Comparison of ENCODE assay signal across 9 cellular contexts in genomic region chr1:22831729-22832413, GRCh38.
DNase-seq lines count a peak whose midpoint lies in the region; ATAC-seq and TF ChIP-seq lines count a peak whose summit lies in the region.
"Had no signal": no experiment of that assay in that cellular context is flagged by ENCODE, and none has a peak within 500 bp of the region (broad histone marks: within the 10 kb centered on the region; RNA-seq: fewer than 3 reads in every experiment).

No MANE protein-coding gene starts in this region.

- peak; percentile 87 for DNase-seq in CD1c-positive myeloid dendritic cell (ENCODE audit: extremely low spot score)
- peak; percentile 78 for DNase-seq in LoVo (ENCODE audit: low spot score)
- DNase-seq in mammary epithelial cell: peak; percentile 98
- DNase-seq in myocyte (ENCODE audit: low read depth): peak; percentile 88
- no peak for DNase-seq in mesenteric fat pad (ENCODE audit: low spot score)
- DNase-seq in hippocampal formation (lab: John Stamatoyannopoulos, UW): no peak
- DNase-seq in chondrocyte (ENCODE audit: low spot score): no peak
- DNase-seq: effector CD4-positive, alpha-beta T cell had no signal

- no peaks in the 10 kb centered on the region for H3K9me3 Mint-ChIP-seq in chondrocyte (ENCODE audit: low read depth)

- ATAC-seq in HG02852 (IDR thresholded peaks at IDR 0.05; ENCODE audit: unreplicated experiment): no peak

- CTCF ChIA-PET in mammary epithelial cell (lab: Charles Lee; ENCODE audit: low non-redundant PET): interaction anchor here (0.5 to 1.4 kb wide), 2 partner anchors 30 to 379 kb away, joined by 4 to 6 read pairs; no protein-coding TSS in a partner anchor

- peak overlapping the region; percentile 81 for H3K27ac ChIP-seq in mammary epithelial cell (ENCODE audit: insufficient read depth, low read depth, low read length)

- H4K20me1 ChIP-seq in mammary epithelial cell (ENCODE audit: insufficient read depth, low read length): no peaks in the 10 kb centered on the region

- peak overlapping the region; percentile 63 for H2AFZ ChIP-seq in mammary epithelial cell (ENCODE audit: low read depth, low read length)

- H3K4me3 Mint-ChIP-seq in chondrocyte (ENCODE audit: unreplicated experiment): no peak overlapping the region

- no peaks in the 10 kb centered on the region for H3K27me3 Mint-ChIP-seq in chondrocyte (ENCODE audit: low read depth)

- peak overlapping the region; percentile 56 for H3K9ac ChIP-seq in mammary epithelial cell (ENCODE audit: insufficient read depth, low read length)

- no peak overlapping the region for H3K27ac Mint-ChIP-seq in chondrocyte (ENCODE audit: unreplicated experiment)

- no peaks in the 10 kb centered on the region for H3K27me3 ChIP-seq in mammary epithelial cell (ENCODE audit: insufficient read depth, low read length)

- WGBS in mammary epithelial cell (ENCODE audit: low coverage, missing lambda C conversion rate): 5% methylated on average over 6 of the region's 6 CpGs

- TF ChIP-seq CTCF in mammary epithelial cell (conservative IDR thresholded peaks at IDR 0.05 in 1 of 2, IDR thresholded peaks at IDR 0.05 in 1 of 2; ENCODE audit: extremely low read depth in 1 of 2, insufficient read depth in 1 of 2, low read depth in 1 of 2, low read length in 2 of 2) (no peak), chondrocyte (IDR thresholded peaks at IDR 0.05) (no peak)

- peaks cover 50% of the 10 kb centered on the region for H3K4me1 Mint-ChIP-seq in chondrocyte (ENCODE audit: low read depth)

- H3K4me2 ChIP-seq in mammary epithelial cell (ENCODE audit: insufficient read depth, low read depth, low read length): peak overlapping the region; percentile 65

- H3K9me3 ChIP-seq in mammary epithelial cell (replicated peaks; ENCODE audit: insufficient read depth, low read length): no peaks in the 10 kb centered on the region

- dilution Hi-C loops in mammary epithelial cell (cut with HindIII; ENCODE audit: low sequenced_read_pairs): no loop called here

- H3K36me3 Mint-ChIP-seq in chondrocyte (ENCODE audit: low read depth): peaks cover 1% of the 10 kb centered on the region

- no peak overlapping the region for H3K4me3 ChIP-seq in mammary epithelial cell (replicated peaks in 1 of 3; ENCODE audit: insufficient read depth in 1 of 3, low read depth in 2 of 3, low read length in 3 of 3)

- in situ Hi-C loops in mammary epithelial cell (cut with MboI; ENCODE audit: low sequenced_read_pairs in 2 of 2): no loop called here

- no peaks in the 10 kb centered on the region for H3K79me2 ChIP-seq in mammary epithelial cell (ENCODE audit: insufficient read depth, low read length)

- intact Hi-C loops in mammary epithelial cell (cut with micrococcal nuclease): loop anchor here (1.0 to 5.0 kb wide), 3 partner anchors 30 to 81 kb away; no protein-coding TSS in a partner anchor

- peaks cover 63% of the 10 kb centered on the region for H3K4me1 ChIP-seq in mammary epithelial cell (ENCODE audit: insufficient read depth, low read length)

- BruUV-seq in mammary epithelial cell (replicated peaks; lab: Mats Ljungman, UMichigan): no TSS peak

- H3K36me3 ChIP-seq in mammary epithelial cell (ENCODE audit: insufficient read depth, low read length): no peaks in the 10 kb centered on the region

Comparison
In these comparisons a context has a peak if more than half of its experiments do, and no peak if none do; other contexts are left out.
1. DNase-seq: peak in CD1c-positive myeloid dendritic cell (single experiment), LoVo (single experiment), mammary epithelial cell (single experiment) and myocyte (single experiment); none in mesenteric fat pad (single experiment), hippocampal formation (0 of 2) and chondrocyte (single experiment).